9 cellular contexts compared by ENCODE assay signal in genomic region chr2:237434916-237435315, GRCh38. TPM values are rescaled to one million over a fixed set of nuclear protein-coding genes. Genes with fewer than 3 reads are reported as not detected.
A peak's percentile ranks its signal among the peaks of the same experiment; 100 is the strongest.
DNase-seq lines count a peak whose midpoint lies in the region; ATAC-seq and TF ChIP-seq lines count a peak whose summit lies in the region.
"Had no signal": no experiment of that assay in that cellular context is flagged by ENCODE, and none has a peak within 500 bp of the region (broad histone marks: within the 10 kb centered on the region; RNA-seq: fewer than 3 reads in every experiment).

No MANE protein-coding gene starts in this region.

- H3K4me3 ChIP-seq in ACC112 (ENCODE audit: low read depth, low read length), result peak overlapping the region; percentile 4; the same call in 1 of the 2 replicates
- no peak overlapping the region for H3K4me3 ChIP-seq in fibroblast of villous mesenchyme (ENCODE audit: low read depth, low read length)

- H3K4me1 ChIP-seq in ACC112 (ENCODE audit: control insufficient read depth, insufficient read depth, low read length, unreplicated experiment), result peaks cover 65% of the 10 kb centered on the region

- peaks cover 11% of the 10 kb centered on the region for H3K36me3 Mint-ChIP-seq in activated CD4-positive, alpha-beta memory T cell treated with anti-CD3 and anti-CD28 coated beads for 36 hours

- peak overlapping the region; percentile 96 for H3K27ac Mint-ChIP-seq in activated CD4-positive, alpha-beta memory T cell treated with anti-CD3 and anti-CD28 coated beads for 36 hours
- H3K27ac Mint-ChIP-seq: dendritic cell treated with granulocyte-macrophage colony-stimulating factor and Interleukin-4, amounts not matched to agents 40 ng/mL and 50 ng/mL, for 4 days had no signal

- H3K36me3 ChIP-seq in ACC112 (ENCODE audit: insufficient read depth, low read length), result no peaks in the 10 kb centered on the region

- intact Hi-C loops in activated CD4-positive, alpha-beta memory T cell treated with anti-CD3 and anti-CD28 coated beads for 36 hours (cut with micrococcal nuclease), result loop anchor here (5.0 to 10.0 kb wide), 3 partner anchors 122 to 883 kb away; no protein-coding TSS in a partner anchor

- POLR2A ChIA-PET in activated CD4-positive, alpha-beta memory T cell treated with anti-CD3 and anti-CD28 coated beads for 36 hours (lab: Charles Lee), result interaction anchor here (0.6 to 1.2 kb wide), 4 partner anchors 13 to 243 kb away, joined by 3 to 4 read pairs (median 3); no protein-coding TSS in a partner anchor

- H3K9me3 Mint-ChIP-seq in activated CD4-positive, alpha-beta memory T cell treated with anti-CD3 and anti-CD28 coated beads for 36 hours, result peaks cover 6% of the 10 kb centered on the region
- H3K9me3 Mint-ChIP-seq: dendritic cell treated with granulocyte-macrophage colony-stimulating factor and Interleukin-4, amounts not matched to agents 40 ng/mL and 50 ng/mL, for 4 days had no signal

- H2AFZ ChIP-seq in ACC112 (ENCODE audit: low read length, unreplicated experiment), result peak overlapping the region; percentile 35

- H3K27me3 Mint-ChIP-seq in activated CD4-positive, alpha-beta memory T cell treated with anti-CD3 and anti-CD28 coated beads for 36 hours, result no peaks in the 10 kb centered on the region

- peak; percentile 61 for ATAC-seq in HG02588 (IDR thresholded peaks at IDR 0.05; ENCODE audit: unreplicated experiment)
- ATAC-seq in HG03095 (IDR thresholded peaks at IDR 0.05; ENCODE audit: unreplicated experiment), result no peak

- no peaks in the 10 kb centered on the region for H3K27me3 ChIP-seq in ACC112 (ENCODE audit: insufficient read depth, low read length)

- H3K27ac ChIP-seq in ACC112 (ENCODE audit: low read depth, low read length), result peak overlapping the region; percentile 99

- CTCF ChIA-PET in activated CD4-positive, alpha-beta memory T cell treated with anti-CD3 and anti-CD28 coated beads for 36 hours (lab: Charles Lee), result interaction anchor here (0.9 to 6.9 kb wide), 4 partner anchors 13 to 41 kb away, joined by 3 to 64 read pairs (median 19); no protein-coding TSS in a partner anchor

- TF ChIP-seq CTCF in fibroblast of villous mesenchyme (IDR thresholded peaks at IDR 0.05; ENCODE audit: insufficient read depth, low read depth, low read length) (no peak), GM10266 (IDR thresholded peaks at IDR 0.05; ENCODE audit: control insufficient read depth, insufficient read depth, low read depth, missing control alignments) (no peak)

- no peaks in the 10 kb centered on the region for H3K79me2 ChIP-seq in ACC112 (ENCODE audit: control insufficient read depth, insufficient read depth, low read length, unreplicated experiment)

- DNase-seq in activated CD4-positive, alpha-beta memory T cell treated with anti-CD3 and anti-CD28 coated beads for 36 hours, result peak; percentile 94
- DNase-seq in fibroblast of villous mesenchyme (ENCODE audit: low read depth) (peak; percentile 89), NCI-H2171 treated with DMSO at 0.1 percent for 48 hours (lab: John Stamatoyannopoulos, UW) (no peak), GM10266 (ENCODE audit: extremely low spot score) (no peak)
- DNase-seq in stimulated activated CD4-positive, alpha-beta T cell treated with anti-CD3 and anti-CD28 coated beads, Interleukin-4, amount 100 ng/mL, for 48 hours (ENCODE audit: low read depth in 2 of 2), result peak; percentile 74 to 83

- peak overlapping the region; percentile 80 for H3K4me3 Mint-ChIP-seq in activated CD4-positive, alpha-beta memory T cell treated with anti-CD3 and anti-CD28 coated beads for 36 hours
- H3K4me3 Mint-ChIP-seq: dendritic cell treated with granulocyte-macrophage colony-stimulating factor and Interleukin-4, amounts not matched to agents 40 ng/mL and 50 ng/mL, for 4 days had no signal

- peaks cover 96% of the 10 kb centered on the region for H3K4me1 Mint-ChIP-seq in activated CD4-positive, alpha-beta memory T cell treated with anti-CD3 and anti-CD28 coated beads for 36 hours (ENCODE audit: low read depth)

RNA-seq across cellular contexts. Expression of gene COL6A3, which starts 21.0 kb away (rescaled TPM):
- 10 to 100 TPM; 27.7 to 29.7 TPM for total RNA-seq in activated CD4-positive, alpha-beta memory T cell treated with anti-CD3 and anti-CD28 coated beads for 36 hours
- 1,329 and 1,968 TPM in 2 replicates for total RNA-seq in fibroblast of villous mesenchyme

RNA-seq across cellular contexts. Expression of gene MLPH, which starts 52.1 kb away (rescaled TPM):
- total RNA-seq in activated CD4-positive, alpha-beta memory T cell treated with anti-CD3 and anti-CD28 coated beads for 36 hours, result not detected
- 29.3 and 40.6 TPM in 2 replicates for total RNA-seq in fibroblast of villous mesenchyme

Comparison
In these comparisons a context has a peak if more than half of its experiments do, and no peak if none do; other contexts are left out.
1. DNase-seq: peak in activated CD4-positive, alpha-beta memory T cell treated with anti-CD3 and anti-CD28 coated beads for 36 hours (single experiment), fibroblast of villous mesenchyme (single experiment) and stimulated activated CD4-positive, alpha-beta T cell treated with anti-CD3 and anti-CD28 coated beads, Interleukin-4, amount 100 ng/mL, for 48 hours (2 of 2); none in NCI-H2171 treated with DMSO at 0.1 percent for 48 hours (single experiment) and GM10266 (single experiment).
2. RNA of gene COL6A3, which starts 21.0 kb away (total RNA-seq): 1,329 to 1,968 TPM in fibroblast of villous mesenchyme; 27.7 to 29.7 TPM in activated CD4-positive, alpha-beta memory T cell treated with anti-CD3 and anti-CD28 coated beads for 36 hours; every median in the first group is over 10 times any median in the second.
3. RNA of gene MLPH, which starts 52.1 kb away (total RNA-seq): 29.3 to 40.6 TPM in fibroblast of villous mesenchyme; not detected in activated CD4-positive, alpha-beta memory T cell treated with anti-CD3 and anti-CD28 coated beads for 36 hours; every median in the first group is over 10 times any median in the second.